ENCODE assay signal across 8 cellular contexts in genomic region chr1:40383095-40383487, GRCh38. TPM values are rescaled to one million over a fixed set of nuclear protein-coding genes. Genes with fewer than 3 reads are reported as not detected.
DNase-seq lines count a peak whose midpoint lies in the region; ATAC-seq and TF ChIP-seq lines count a peak whose summit lies in the region.

No MANE protein-coding gene starts in this region.

- H3K27me3 ChIP-seq in MM.1S (replicated peaks; ENCODE audit: insufficient read depth, low read length) = no peaks in the 10 kb centered on the region

- H3K27ac Mint-ChIP-seq in central memory CD8-positive, alpha-beta T cell (ENCODE audit: low read depth) = peak overlapping the region; percentile 98
- H3K27ac Mint-ChIP-seq in natural killer cell = peak overlapping the region; percentile 98 to 99

- H4K20me1 ChIP-seq in MM.1S (ENCODE audit: insufficient read depth, low read length) = no peaks in the 10 kb centered on the region

- no peak for ATAC-seq in central memory CD8-positive, alpha-beta T cell (replicated peaks; ENCODE audit: extremely low read depth, poor library complexity, severe bottlenecking)
- no peak for ATAC-seq in natural killer cell

- H3K4me1 ChIP-seq in MM.1S (ENCODE audit: low read length) = peaks cover 80% of the 10 kb centered on the region

- intact Hi-C loops in natural killer cell (cut with micrococcal nuclease) = no loop called here

- H3K4me3 Mint-ChIP-seq in central memory CD8-positive, alpha-beta T cell = peak overlapping the region; percentile 80
- peak overlapping the region; percentile 57 for H3K4me3 Mint-ChIP-seq in natural killer cell

- peaks cover 71% of the 10 kb centered on the region for H3F3A ChIP-seq in MM.1S (ENCODE audit: insufficient read depth, low read length)

- no peaks in the 10 kb centered on the region for H3K9me3 ChIP-seq in MM.1S (replicated peaks; ENCODE audit: insufficient read depth, low read length)

- no peaks in the 10 kb centered on the region for H3K9me2 ChIP-seq in MM.1S (replicated peaks; ENCODE audit: insufficient read depth, low read length)

- 0 out of 2 replicates have a peak, but pooled peaks cover 4% of the 10 kb centered on the region for H3K36me3 ChIP-seq in MM.1S (replicated peaks; ENCODE audit: insufficient read depth, low read length)

- no peaks in the 10 kb centered on the region for H3K9me3 Mint-ChIP-seq in central memory CD8-positive, alpha-beta T cell
- H3K9me3 Mint-ChIP-seq in natural killer cell = no peaks in the 10 kb centered on the region

- no peak for TF ChIP-seq CTCF in MM.1S (IDR thresholded peaks at IDR 0.05; ENCODE audit: low read length)
- no peak for TF ChIP-seq CTCF in natural killer cell (IDR thresholded peaks at IDR 0.05)

- H2AFZ ChIP-seq in MM.1S (ENCODE audit: low read length) = no peak overlapping the region

- peak overlapping the region; percentile 99; the same call in 1 of the 2 replicates for H3K27ac ChIP-seq in MM.1S (ENCODE audit: low read length)

- peaks cover 92% of the 10 kb centered on the region for H3K79me2 ChIP-seq in MM.1S (ENCODE audit: low read length)

- peaks cover 68% of the 10 kb centered on the region for H3K4me1 Mint-ChIP-seq in central memory CD8-positive, alpha-beta T cell
- H3K4me1 Mint-ChIP-seq in natural killer cell = peaks cover 63 to 71% of the 10 kb centered on the region in 2 donors

- no peak overlapping the region for H3K4me3 ChIP-seq in MM.1S (ENCODE audit: low read length)

- H3K27me3 Mint-ChIP-seq in central memory CD8-positive, alpha-beta T cell = no peaks in the 10 kb centered on the region
- no peaks in the 10 kb centered on the region for H3K27me3 Mint-ChIP-seq in natural killer cell (ENCODE audit: low read depth in 2 of 2)

- peaks cover 37% of the 10 kb centered on the region for H3K36me3 Mint-ChIP-seq in central memory CD8-positive, alpha-beta T cell (ENCODE audit: insufficient read depth)
- H3K36me3 Mint-ChIP-seq in natural killer cell = no peaks in the 10 kb centered on the region

- H3K9ac ChIP-seq in MM.1S (ENCODE audit: low read length) = peak overlapping the region; percentile 89; the same call in 1 of the 2 replicates

- DNase-seq in C1 segment of cervical spinal cord (lab: John Stamatoyannopoulos, UW) (peak in 8 of 14 donors; percentile 17 to 45 (median 22)), MM.1S (no peak), natural killer cell (no peak), HCEC 1CT (no peak), RPMI8226 (no peak)
- no peak for DNase-seq in central memory CD8-positive, alpha-beta T cell (ENCODE audit: low spot score in 2 of 2)
- DNase-seq in stimulated activated CD4-positive, alpha-beta T cell treated with anti-CD3 and anti-CD28 coated beads, Interleukin-4, amount 100 ng/mL, for 1 hour = no peak
- DNase-seq in effector CD8-positive, alpha-beta T cell (lab: John Stamatoyannopoulos, UW) = no peak

- peak overlapping the region; percentile 94; the same call in 1 of the 2 replicates for H3K4me2 ChIP-seq in MM.1S (ENCODE audit: low read depth, low read length)

RNA-seq across cellular contexts. Expression of gene SMAP2, which starts 9.6 kb away (rescaled TPM):
- total RNA-seq in natural killer cell = 100 to 1,000 TPM in 2 of 3 donors, 10 to 100 TPM in 1; 95.0 to 136 (median 127) TPM

Comparison
In these comparisons a context has a peak if more than half of its experiments do, and no peak if none do; other contexts are left out.
1. DNase-seq: peak in C1 segment of cervical spinal cord (8 of 14); none in MM.1S (single experiment), central memory CD8-positive, alpha-beta T cell (0 of 2), natural killer cell (single experiment), HCEC 1CT (single experiment), stimulated activated CD4-positive, alpha-beta T cell treated with anti-CD3 and anti-CD28 coated beads, Interleukin-4, amount 100 ng/mL, for 1 hour (single experiment), RPMI8226 (single experiment) and effector CD8-positive, alpha-beta T cell (single experiment).